In genomic region chr10:124742418-124743187, GRCh38 we compare ENCODE assay signal across 8 cellular contexts. TPM values are rescaled to one million over a fixed set of nuclear protein-coding genes. Genes with fewer than 3 reads are reported as not detected.
DNase-seq lines count a peak whose midpoint lies in the region; ATAC-seq, FAIRE-seq and TF ChIP-seq lines count a peak whose summit lies in the region.

No MANE protein-coding gene starts in this region.

- H3K4me3 ChIP-seq in GM08714 (ENCODE audit: low read length) = peak overlapping the region; percentile 90; the same call in 1 of the 2 replicates
- H3K4me3 ChIP-seq in bronchial epithelial cell (ENCODE audit: low read depth, low read length) = peak overlapping the region; percentile 67
- H3K4me3 ChIP-seq in testis = peak overlapping the region; percentile 74 to 88

- peak; percentile 11; the same call in 1 of the 2 replicates for TF ChIP-seq CTCF in 22Rv1 (IDR thresholded peaks at IDR 0.05)
- TF ChIP-seq CTCF in bronchial epithelial cell (IDR thresholded peaks at IDR 0.05; ENCODE audit: insufficient read depth, low read length, severe bottlenecking) = peak; percentile 47
- peak in 1 of 3 experiments; percentile 12 for TF ChIP-seq CTCF in testis (IDR thresholded peaks at IDR 0.05)

- no peaks in the 10 kb centered on the region for H3K36me3 ChIP-seq in bronchial epithelial cell (ENCODE audit: control insufficient read depth, insufficient read depth, low read length)
- H3K36me3 ChIP-seq in testis (ENCODE audit: low read depth, missing control alignments) = no peaks in the 10 kb centered on the region

- H3K27me3 ChIP-seq in bronchial epithelial cell (ENCODE audit: control insufficient read depth, insufficient read depth, low read length) (no peaks in the 10 kb centered on the region), testis (no peaks in the 10 kb centered on the region)

- no peak for FAIRE-seq in bronchial epithelial cell (lab: Jason Lieb, UNC)

- peaks cover 56% of the 10 kb centered on the region for H3K4me1 ChIP-seq in testis

- no peak overlapping the region for H3K27ac ChIP-seq in 22Rv1
- peak overlapping the region; percentile 89 to 94 for H3K27ac ChIP-seq in testis

- DNase-seq in NCI-H748 treated with DMSO at 0.1 percent for 48 hours (lab: John Stamatoyannopoulos, UW) (peak; percentile 11), bronchial epithelial cell (ENCODE audit: low read depth) (peak; percentile 52), left kidney (ENCODE audit: low read depth, low spot score) (peak; percentile 84), testis (no peak), epidermal melanocyte (ENCODE audit: insufficient read length, low spot score) (no peak)

- 1% methylated on average over 30 to 39 of the region's 42 CpGs for WGBS in testis, 2 donors

- intact Hi-C loops in testis (cut with DNase I; ENCODE audit: low total_unique reads) = no loop called here

- TF ChIP-seq POLR2A in testis (IDR thresholded peaks at IDR 0.05) = no peak

- no peaks in the 10 kb centered on the region for H3K9me3 ChIP-seq in testis

- no peak for ATAC-seq in HG03442 (IDR thresholded peaks at IDR 0.05; ENCODE audit: unreplicated experiment)

RNA-seq across cellular contexts. Expression of gene FAM53B, which starts 1.6 kb away (rescaled TPM):
- total RNA-seq in bronchial epithelial cell (19.5 and 23.9 TPM in 2 replicates), testis (100 to 1,000 TPM; 109 to 125 TPM)
- 36.9 TPM for polyA plus RNA-seq in testis (ENCODE audit: insufficient read depth, low read depth, low replicate concordance)

RNA-seq across cellular contexts. Expression of gene EEF1AKMT2, which starts 49.1 kb away (rescaled TPM):
- 16.5 and 21.1 TPM in 2 replicates for total RNA-seq in bronchial epithelial cell
- 10 to 100 TPM; 25.8 to 27.6 TPM for total RNA-seq in testis
- polyA plus RNA-seq in testis (ENCODE audit: insufficient read depth, low read depth, low replicate concordance) = 47.9 TPM

RNA-seq across cellular contexts. Expression of gene ABRAXAS2, which starts 59.0 kb away (rescaled TPM):
- total RNA-seq in bronchial epithelial cell (12.2 and 12.6 TPM in 2 replicates), testis (10 to 100 TPM; 13.1 to 14.2 TPM)
- 9.7 TPM for polyA plus RNA-seq in testis (ENCODE audit: insufficient read depth, low read depth, low replicate concordance)

Comparison
In these comparisons a context has a peak if more than half of its experiments do, and no peak if none do; other contexts are left out.
1. DNase-seq: peak in NCI-H748 treated with DMSO at 0.1 percent for 48 hours (single experiment), bronchial epithelial cell (single experiment) and left kidney (single experiment); none in testis (single experiment) and epidermal melanocyte (single experiment).
2. Peak in every context shown above with its lines, with median percentiles within 50 percentile points of each other: H3K4me3 ChIP-seq.